In the genomic region with DNA sequence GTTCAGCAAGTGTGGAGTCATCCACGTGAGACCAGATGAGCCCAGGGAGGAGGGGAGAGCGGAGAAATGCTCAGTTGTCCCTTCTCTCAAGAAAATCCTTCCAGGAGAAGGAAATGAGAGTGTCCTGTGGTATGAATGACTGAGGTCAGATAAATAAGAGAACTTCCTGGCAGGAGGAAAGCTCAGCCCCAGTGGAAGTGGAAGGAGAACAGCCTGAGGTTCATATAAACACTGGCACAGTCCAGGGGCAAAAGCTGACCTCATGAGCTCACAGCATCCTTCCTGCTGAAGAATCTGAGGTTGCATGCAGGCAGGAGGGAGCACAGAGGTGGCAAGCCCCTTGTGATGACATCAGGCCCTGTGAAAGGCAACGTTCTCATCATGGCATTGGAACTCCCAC, we compare ENCODE assay signal across 13 cellular contexts.
A peak's percentile ranks its signal among the peaks of the same experiment; 100 is the strongest.
DNase-seq lines count a peak whose midpoint lies in the region; ATAC-seq lines count a peak whose summit lies in the region.
"Had no signal": no experiment of that assay in that cellular context is flagged by ENCODE, and none has a peak within 500 bp of the region (broad histone marks: within the 10 kb centered on the region; RNA-seq: fewer than 3 reads in every experiment).

No MANE protein-coding gene starts in this region.

- H2AFZ ChIP-seq in ACC112 (ENCODE audit: low read length, unreplicated experiment): no peak overlapping the region

- peaks cover 36% of the 10 kb centered on the region for H3K79me2 ChIP-seq in ACC112 (ENCODE audit: control insufficient read depth, insufficient read depth, low read length, unreplicated experiment)

- no peak for ATAC-seq in HG03135 (IDR thresholded peaks at IDR 0.05; ENCODE audit: unreplicated experiment)
- ATAC-seq in HG02852 (IDR thresholded peaks at IDR 0.05; ENCODE audit: unreplicated experiment): no peak
- ATAC-seq: A549; activated naive CD4-positive, alpha-beta T cell treated with anti-CD3 and anti-CD28 coated beads, Interleukin-2, amount 50 U/mL, for 72 hours had no signal

- peaks cover 51% of the 10 kb centered on the region for H3K4me1 ChIP-seq in ACC112 (ENCODE audit: control insufficient read depth, insufficient read depth, low read length, unreplicated experiment)

- DNase-seq in HT1080 (ENCODE audit: low read depth) (peak; percentile 95), astrocyte of the hippocampus (ENCODE audit: low read depth, low spot score) (peak; percentile 30), hepatic stellate cell (ENCODE audit: low spot score) (peak; percentile 81), DMS79 (lab: John Stamatoyannopoulos, UW) (no peak), KBM-7 (no peak)
- DNase-seq: activated B cell treated with CpG ODN at 0.5 μM for 24 hours; NK-92 treated with Interleukin-12 subunit alpha and Interleukin-12 subunit beta, amount 100 ng/mL, for 24 hours; tibial artery had no signal

- in situ Hi-C loops in KBM-7 (cut with MboI; ENCODE audit: low pct_unique_long_range_greater_than_20kb, low sequenced_read_pairs): no loop called here

- peaks cover 9% of the 10 kb centered on the region for H3K36me3 ChIP-seq in ACC112 (ENCODE audit: insufficient read depth, low read length)
- H3K36me3 ChIP-seq: tibial artery had no signal

- H3K4me3 ChIP-seq in ACC112 (ENCODE audit: low read depth, low read length): peak overlapping the region; percentile 2; the same call in 1 of the 2 replicates
- H3K4me3 ChIP-seq: A549, tibial artery had no signal

- peak overlapping the region; percentile 92 for H3K27ac ChIP-seq in ACC112 (ENCODE audit: low read depth, low read length)
- H3K27ac ChIP-seq: tibial artery had no signal

- H3K27me3 ChIP-seq in ACC112 (ENCODE audit: insufficient read depth, low read length): no peaks in the 10 kb centered on the region
- H3K27me3 ChIP-seq: tibial artery had no signal

Comparison
In these comparisons a context has a peak if more than half of its experiments do, and no peak if none do; other contexts are left out.
1. DNase-seq: peak in HT1080 (single experiment), astrocyte of the hippocampus (single experiment) and hepatic stellate cell (single experiment); none in DMS79 (single experiment) and KBM-7 (single experiment).